8 cellular contexts compared by ENCODE assay signal in the genomic region with DNA sequence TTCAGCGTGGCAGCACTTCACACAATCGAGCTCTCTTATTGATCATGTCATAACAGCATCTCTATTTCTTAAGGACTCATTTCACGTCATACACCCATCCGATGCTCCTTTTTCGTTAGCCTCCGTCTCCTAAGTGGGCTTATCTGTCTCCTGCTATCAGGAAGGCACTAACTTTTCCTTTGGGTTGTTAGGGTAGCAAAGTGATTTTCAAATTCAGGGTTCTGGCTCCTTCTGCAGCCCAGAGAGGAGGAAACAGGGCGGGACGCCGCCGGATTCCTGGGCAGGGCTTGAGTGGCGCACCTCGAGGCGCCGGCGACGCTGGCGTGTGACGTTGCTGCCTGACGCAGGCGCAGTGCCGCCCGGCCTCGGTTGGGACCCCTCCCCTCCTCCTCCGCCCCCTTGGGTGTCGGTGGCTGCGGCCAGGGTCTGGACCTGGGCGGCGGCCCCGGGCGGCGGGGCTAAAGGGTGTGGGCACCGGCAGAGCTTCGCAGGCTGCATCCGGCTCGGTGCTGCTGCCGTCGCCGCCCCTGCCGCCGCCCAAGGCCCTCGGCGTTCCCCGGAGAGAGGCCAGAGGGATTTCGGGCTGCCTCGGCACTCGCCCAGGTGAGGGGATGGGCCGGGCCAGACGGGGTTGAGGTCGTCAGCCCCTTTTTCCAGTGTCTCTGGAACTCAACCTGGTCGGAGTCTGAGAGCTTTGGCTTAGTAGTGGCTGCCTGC. TPM values are rescaled to one million over a fixed set of nuclear protein-coding genes. Genes with fewer than 3 reads are reported as not detected.
DNase-seq lines count a peak whose midpoint lies in the region; ATAC-seq, FAIRE-seq and TF ChIP-seq lines count a peak whose summit lies in the region.

A gene with protein sequence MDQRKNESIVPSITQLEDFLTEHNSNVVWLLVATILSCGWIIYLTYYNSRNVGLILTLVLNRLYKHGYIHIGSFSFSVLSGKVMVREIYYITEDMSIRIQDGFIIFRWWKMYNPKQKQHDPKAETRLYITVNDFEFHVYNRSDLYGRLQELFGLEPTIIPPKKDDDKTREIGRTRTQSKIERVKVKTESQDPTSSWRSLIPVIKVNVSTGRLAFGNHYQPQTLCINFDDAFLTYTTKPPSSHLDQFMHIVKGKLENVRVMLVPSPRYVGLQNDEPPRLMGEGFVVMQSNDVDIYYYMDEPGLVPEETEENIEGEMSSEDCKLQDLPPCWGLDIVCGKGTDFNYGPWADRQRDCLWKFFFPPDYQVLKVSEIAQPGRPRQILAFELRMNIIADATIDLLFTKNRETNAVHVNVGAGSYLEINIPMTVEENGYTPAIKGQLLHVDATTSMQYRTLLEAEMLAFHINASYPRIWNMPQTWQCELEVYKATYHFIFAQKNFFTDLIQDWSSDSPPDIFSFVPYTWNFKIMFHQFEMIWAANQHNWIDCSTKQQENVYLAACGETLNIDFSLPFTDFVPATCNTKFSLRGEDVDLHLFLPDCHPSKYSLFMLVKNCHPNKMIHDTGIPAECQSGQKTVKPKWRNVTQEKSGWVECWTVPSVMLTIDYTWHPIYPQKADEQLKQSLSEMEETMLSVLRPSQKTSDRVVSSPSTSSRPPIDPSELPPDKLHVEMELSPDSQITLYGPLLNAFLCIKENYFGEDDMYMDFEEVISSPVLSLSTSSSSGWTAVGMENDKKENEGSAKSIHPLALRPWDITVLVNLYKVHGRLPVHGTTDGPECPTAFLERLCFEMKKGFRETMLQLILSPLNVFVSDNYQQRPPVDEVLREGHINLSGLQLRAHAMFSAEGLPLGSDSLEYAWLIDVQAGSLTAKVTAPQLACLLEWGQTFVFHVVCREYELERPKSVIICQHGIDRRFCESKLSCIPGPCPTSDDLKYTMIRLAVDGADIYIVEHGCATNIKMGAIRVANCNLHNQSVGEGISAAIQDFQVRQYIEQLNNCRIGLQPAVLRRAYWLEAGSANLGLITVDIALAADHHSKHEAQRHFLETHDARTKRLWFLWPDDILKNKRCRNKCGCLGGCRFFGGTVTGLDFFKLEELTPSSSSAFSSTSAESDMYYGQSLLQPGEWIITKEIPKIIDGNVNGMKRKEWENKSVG (N-terminal part only) (plus strand): TSS at position 350 of the 717 bp plus-strand sequence. CDS start 18,317 bp downstream, outside the sequence.

- H3K23me2 ChIP-seq in H1 (ENCODE audit: low read depth, low read length), result peaks cover 3% of the 10 kb centered on the region

- H3K9me3 ChIP-seq in CD8-positive, alpha-beta T cell (ENCODE audit: low read length), result no peaks in the 10 kb centered on the region
- H3K9me3 ChIP-seq in H1 (ENCODE audit: insufficient read depth in 2 of 2, low read depth in 1 of 2, low read length in 1 of 2) (0 out of 4 replicates have a peak, but pooled peaks cover 0 to under 1% of the 10 kb centered on the region in 2 experiments), mesenchymal stem cell (ENCODE audit: control insufficient read depth, low read length) (no peaks in the 10 kb centered on the region)

- peak within 1 kb of the TSS; percentile 100 for H3K18ac ChIP-seq in H1 (ENCODE audit: extremely low read depth, low read length)
- H3K18ac ChIP-seq in mesenchymal stem cell (ENCODE audit: low read depth in 1 of 2, low read length in 2 of 2), result peak within 1 kb of the TSS; percentile 76 to 98

- H3K27ac ChIP-seq in CD8-positive, alpha-beta T cell (ENCODE audit: low read depth, low read length), result peak within 1 kb of the TSS; percentile 85
- peak within 1 kb of the TSS; percentile 68 for H3K27ac ChIP-seq in H1 (ENCODE audit: low read depth, low read length)
- peak within 1 kb of the TSS; percentile 65 for H3K27ac ChIP-seq in mesenchymal stem cell (ENCODE audit: low read length, poor library complexity, severe bottlenecking)

- no peaks in the 10 kb centered on the region for H3K36me3 ChIP-seq in CD8-positive, alpha-beta T cell (ENCODE audit: insufficient read depth, low read length)
- H3K36me3 ChIP-seq in H1 (ENCODE audit: control insufficient read depth in 2 of 4, insufficient read depth in 4 of 4, low read length in 3 of 4), result peaks cover 0 to 16% (median under 1%) of the 10 kb centered on the region in 4 experiments; a peak in 3 of 8 replicates
- H3K36me3 ChIP-seq in mesenchymal stem cell (ENCODE audit: control insufficient read depth in 1 of 2, insufficient read depth in 2 of 2, low read depth in 1 of 2, low read length in 2 of 2), result peaks cover under 1 to 23% of the 10 kb centered on the region in 2 experiments

- TF ChIP-seq CTCF in CD8-positive, alpha-beta T cell (IDR thresholded peaks at IDR 0.05), result no peak
- TF ChIP-seq CTCF in H1 (IDR thresholded peaks at IDR 0.05; ENCODE audit: control extremely low read depth in 1 of 3, insufficient read depth in 1 of 3, low read depth in 1 of 3, low read length in 3 of 3), result no peak

- H2BK15ac ChIP-seq in H1 (ENCODE audit: low read length) (peak within 1 kb of the TSS; percentile 72; the same call in 1 of the 2 replicates), mesenchymal stem cell (ENCODE audit: low read depth, poor library complexity, severe bottlenecking) (peak within 1 kb of the TSS; percentile 30)

- no peak for TF ChIP-seq EP300 in H1 (IDR thresholded peaks at IDR 0.05; ENCODE audit: borderline replicate concordance in 1 of 2, low read depth in 2 of 2, low read length in 2 of 2)

- peaks cover 0 to 12% of the 10 kb centered on the region in 2 experiments; a peak in 2 of 4 replicates for H3K79me2 ChIP-seq in H1 (ENCODE audit: control insufficient read depth in 1 of 2, insufficient read depth in 2 of 2, low read length in 2 of 2)

- peak; percentile 71 to 92 (median 86) for DNase-seq in CD8-positive, alpha-beta T cell
- peak; percentile 85 for DNase-seq in HK-2 (ENCODE audit: unreplicated experiment)
- peak; percentile 73 for DNase-seq in NK-92 treated with Interleukin-12 subunit alpha and Interleukin-12 subunit beta, amount 100 ng/mL, for 24 hours (lab: John Stamatoyannopoulos, UW)
- peak; percentile 58 to 71 (median 68) for DNase-seq in activated CD8-positive, alpha-beta memory T cell treated with anti-CD3 and anti-CD28 coated beads for 48 hours (ENCODE audit: low read depth in 2 of 3, low spot score in 2 of 3)
- peak; percentile 57 to 93 for DNase-seq in H1 (ENCODE audit: low read depth in 1 of 2, low spot score in 2 of 2)
- peak; percentile 83 for DNase-seq in mesenchymal stem cell
- peak; percentile 81 for DNase-seq in stimulated activated CD8-positive, alpha-beta memory T cell treated with anti-CD3 and anti-CD28 coated beads, Interleukin-12 subunit alpha, Interleukin-12 subunit beta, amount 100 ng/mL, for 4 hours (ENCODE audit: low read depth)

- H3K27ac Mint-ChIP-seq in CD8-positive, alpha-beta T cell, result peak within 1 kb of the TSS; percentile 97

- H4K8ac ChIP-seq in H1 (ENCODE audit: extremely low read depth, insufficient read depth, low read length) (peak within 1 kb of the TSS; percentile 91), mesenchymal stem cell (ENCODE audit: low read length) (peak within 1 kb of the TSS; percentile 39)

- H4K91ac ChIP-seq in H1 (replicated peaks; ENCODE audit: insufficient read length, low read length) (peak within 1 kb of the TSS; percentile 91), mesenchymal stem cell (ENCODE audit: low read length) (no peak within 1 kb of the TSS)

- H2BK120ac ChIP-seq in H1 (replicated peaks; ENCODE audit: low read depth, low read length) (peak within 1 kb of the TSS; percentile 54), mesenchymal stem cell (ENCODE audit: low read depth, low read length) (peak within 1 kb of the TSS; percentile 9)

- H2BK5ac ChIP-seq in H1 (ENCODE audit: low read depth, low read length), result peak within 1 kb of the TSS; percentile 71
- H2BK5ac ChIP-seq in mesenchymal stem cell (ENCODE audit: low read depth, low read length, poor library complexity, severe bottlenecking), result no peak within 1 kb of the TSS

- H2AK5ac ChIP-seq in H1 (ENCODE audit: low read depth, low read length) (no peak within 1 kb of the TSS), mesenchymal stem cell (ENCODE audit: low read length, severe bottlenecking) (no peak within 1 kb of the TSS)

- H3K9me3 Mint-ChIP-seq in CD8-positive, alpha-beta T cell, result no peaks in the 10 kb centered on the region

- H3K27me3 Mint-ChIP-seq in CD8-positive, alpha-beta T cell (ENCODE audit: low read depth), result no peaks in the 10 kb centered on the region

- H3K4me2 ChIP-seq in H1 (ENCODE audit: insufficient read depth in 1 of 2, low read depth in 2 of 2, low read length in 2 of 2) (peak within 1 kb of the TSS; percentile 84 to 96), mesenchymal stem cell (ENCODE audit: low read length, poor library complexity, severe bottlenecking) (peak within 1 kb of the TSS; percentile 77)

- whole genome bisulfite sequencing in H1 (ENCODE audit: extremely low coverage in 1 of 2, insufficient coverage in 1 of 2, insufficient read length in 1 of 2, insufficient replicate concordance in 2 of 2, low coverage in 1 of 2, low lambda C conversion rate in 2 of 2, missing lambda C conversion rate in 1 of 2), 2 experiments, result 2% methylated on average over 32 of the region's 50 CpGs; no CpG with 5 or more reads in 1 of the 2 experiments
- WGBS in mesenchymal stem cell, result under 1% methylated on average over 26 of the region's 50 CpGs

- POLR2A ChIA-PET in CD8-positive, alpha-beta T cell (lab: Charles Lee), result interaction anchor here (0.8 to 1.5 kb wide), 4 partner anchors 10 to 20 kb away, joined by 3 to 4 read pairs (median 4); no protein-coding TSS in a partner anchor
- POLR2A ChIA-PET in H1 (lab: Charles Lee; ENCODE audit: partially characterized antibody), result interaction anchor here (0.6 to 1.0 kb wide), 2 partner anchors 18 to 32 kb away, joined by 3 read pairs; no protein-coding TSS in a partner anchor

- H2BK20ac ChIP-seq in H1 (ENCODE audit: low read length), result no peak within 1 kb of the TSS

- H2AFZ ChIP-seq in H1 (ENCODE audit: low read length), result peak within 1 kb of the TSS; percentile 90
- peak within 1 kb of the TSS; percentile 92 for H2AFZ ChIP-seq in mesenchymal stem cell (ENCODE audit: low read depth, low read length)

- peak; percentile 92 for ATAC-seq in CD8-positive, alpha-beta T cell
- ATAC-seq in GM19452 (IDR thresholded peaks at IDR 0.05; ENCODE audit: unreplicated experiment), result peak; percentile 98

- no peaks in the 10 kb centered on the region for H4K20me1 ChIP-seq in H1 (replicated peaks in 1 of 2; ENCODE audit: control insufficient read depth in 1 of 2, insufficient read depth in 2 of 2, low read length in 2 of 2)

- peaks cover 34% of the 10 kb centered on the region for H3K36me3 Mint-ChIP-seq in CD8-positive, alpha-beta T cell

- peak within 1 kb of the TSS; percentile 96 for H4K5ac ChIP-seq in H1 (ENCODE audit: insufficient read length, low read depth, low read length)

- H3K4ac ChIP-seq in H1 (replicated peaks; ENCODE audit: insufficient read length, low read depth, low read length) (peak within 1 kb of the TSS; percentile 69), mesenchymal stem cell (ENCODE audit: low read depth in 1 of 2, low read length in 2 of 2) (peak within 1 kb of the TSS; percentile 36 to 77)

- H3K4me3 ChIP-seq in CD8-positive, alpha-beta T cell (ENCODE audit: low read depth, low read length), result peak within 1 kb of the TSS; percentile 93
- peak within 1 kb of the TSS; percentile 87 to 95 (median 92) for H3K4me3 ChIP-seq in H1 (ENCODE audit: extremely low read depth in 1 of 4, insufficient read depth in 2 of 4, low read depth in 3 of 4, low read length in 4 of 4)
- H3K4me3 ChIP-seq in mesenchymal stem cell (ENCODE audit: insufficient read depth in 1 of 2, low read depth in 1 of 2, low read length in 2 of 2), result peak within 1 kb of the TSS; percentile 85 to 99

- CTCF ChIA-PET in CD8-positive, alpha-beta T cell (lab: Charles Lee), result interaction anchor here (1.1 kb wide), 1 partner anchor 252 kb away, joined by 3 read pairs; no protein-coding TSS in a partner anchor
- CTCF ChIA-PET in H1 (lab: Charles Lee; ENCODE audit: partially characterized antibody), result interaction anchor here (1.0 kb wide), 1 partner anchor 51 kb away, joined by 3 read pairs; no protein-coding TSS in a partner anchor

- H3K79me1 ChIP-seq in H1 (ENCODE audit: low read depth, low read length) (no peaks in the 10 kb centered on the region; the same call in 1 of the 2 replicates), mesenchymal stem cell (replicated peaks; ENCODE audit: low read length, poor library complexity, severe bottlenecking) (peaks cover 6% of the 10 kb centered on the region)

- no peak within 1 kb of the TSS for H3K23ac ChIP-seq in H1 (ENCODE audit: insufficient read length)
- H3K23ac ChIP-seq in mesenchymal stem cell (ENCODE audit: low read length in 2 of 2), result peak within 1 kb of the TSS in 1 of 2 experiments; percentile 75

- peak within 1 kb of the TSS; percentile 96 for H3K4me3 Mint-ChIP-seq in CD8-positive, alpha-beta T cell

- H3K9ac ChIP-seq in H1 (replicated peaks in 1 of 4; ENCODE audit: extremely low read depth in 1 of 4, low read depth in 3 of 4, low read length in 3 of 4), result peak within 1 kb of the TSS; percentile 71 to 96 (median 72)
- peak within 1 kb of the TSS; percentile 97 for H3K9ac ChIP-seq in mesenchymal stem cell (ENCODE audit: low read length)

- no peaks in the 10 kb centered on the region for H3K27me3 ChIP-seq in CD8-positive, alpha-beta T cell (ENCODE audit: insufficient read depth, low read length)
- H3K27me3 ChIP-seq in H1 (replicated peaks in 1 of 4; ENCODE audit: control insufficient read depth in 3 of 4, extremely low read depth in 1 of 4, insufficient read depth in 3 of 4, low read length in 3 of 4) (no peaks in the 10 kb centered on the region), mesenchymal stem cell (ENCODE audit: control insufficient read depth in 1 of 2, insufficient read depth in 1 of 2, low read length in 2 of 2) (no peaks in the 10 kb centered on the region)

- H3K4me1 Mint-ChIP-seq in CD8-positive, alpha-beta T cell (ENCODE audit: low read depth), result peaks cover 66% of the 10 kb centered on the region

- H3K56ac ChIP-seq in H1 (replicated peaks; ENCODE audit: insufficient read length, low read depth, low read length), result peak within 1 kb of the TSS; percentile 25

- intact Hi-C loops in CD8-positive, alpha-beta T cell (cut with DNase I, micrococcal nuclease), result loop anchor here (1.0 to 10.0 kb wide), 12 partner anchors 21 to 937 kb away; a partner anchor contains a TSS

- peaks cover 36% of the 10 kb centered on the region for H3K4me1 ChIP-seq in CD8-positive, alpha-beta T cell (ENCODE audit: insufficient read depth, low read length)
- peaks cover 0 to 4% (median 0%) of the 10 kb centered on the region in 4 experiments; a peak in 2 of 7 replicates for H3K4me1 ChIP-seq in H1 (replicated peaks in 1 of 4; ENCODE audit: control insufficient read depth in 3 of 4, insufficient read depth in 4 of 4, low read length in 3 of 4)
- H3K4me1 ChIP-seq in mesenchymal stem cell (ENCODE audit: control insufficient read depth, insufficient read depth, low read depth, low read length), result no peaks in the 10 kb centered on the region

- H3K14ac ChIP-seq in H1 (ENCODE audit: insufficient read length), result no peak within 1 kb of the TSS
- peak within 1 kb of the TSS in 1 of 2 experiments; percentile 87 for H3K14ac ChIP-seq in mesenchymal stem cell (ENCODE audit: low read length in 2 of 2)

- FAIRE-seq in H1 (lab: Jason Lieb, UNC), result peak; percentile 42

- TF ChIP-seq POLR2A in H1 (IDR thresholded peaks at IDR 0.05; ENCODE audit: control extremely low read depth in 1 of 2, low read depth in 2 of 2, low read length in 2 of 2), result peak; percentile 55 to 89

- H2BK12ac ChIP-seq in H1 (ENCODE audit: low read depth, low read length) (peak within 1 kb of the TSS; percentile 50; the same call in 1 of the 2 replicates), mesenchymal stem cell (ENCODE audit: low read length in 2 of 2) (no peak within 1 kb of the TSS)

- TF ChIP-seq RAD21 in H1 (IDR thresholded peaks at IDR 0.05 in 1 of 2, conservative IDR thresholded peaks at IDR 0.05 in 1 of 2; ENCODE audit: low read depth in 2 of 2, low read length in 2 of 2), result peak in 1 of 2 experiments; percentile 14; a peak in 1 of 4 replicates

RNA-seq across cellular contexts. Expression of the gene that starts here (rescaled TPM):
- 10 to 100 TPM; 75.4 to 80.5 TPM for total RNA-seq in CD8-positive, alpha-beta T cell
- total RNA-seq in H1 (2021; fragmentation: NEBNext Ultra II Directional; extraction: Animal tissue kit (Norgen Biotek cat#: 25700)), result 27.9 and 29.8 TPM in 2 replicates
- 9.7 and 14.0 TPM in 2 replicates for polyA plus RNA-seq in H1 (2011; rRNA removed)
- polyA plus RNA-seq in H1 (2011; cell fraction: cytosol; rRNA removed), result 19.1 TPM
- polyA plus RNA-seq in H1 (2011; cell fraction: nucleus; rRNA removed), result 32.5 TPM
- polyA plus RNA-seq in H1 (2012, experiment 1 of 2), result 11.9 to 20.3 TPM (median 18.2 TPM) in 4 replicates
- 0.85 TPM for polyA plus RNA-seq in H1 (2012, experiment 2 of 2)
- 24.2 TPM for polyA plus RNA-seq in H1 (2013, experiment 1 of 2)
- 19.8 TPM for polyA plus RNA-seq in H1 (2013, experiment 2 of 2)
- polyA minus RNA-seq in H1 (2011; rRNA and poly(A)+ RNA removed), result 105 and 121 TPM in 2 replicates
- polyA minus RNA-seq in H1 (2011; cell fraction: cytosol; rRNA and poly(A)+ RNA removed), result 40.0 TPM
- 256 TPM for polyA minus RNA-seq in H1 (2011; cell fraction: nucleus; rRNA and poly(A)+ RNA removed)
- 17.8 TPM for polyA plus RNA-seq in mesenchymal stem cell (2013, experiment 1 of 2)
- polyA plus RNA-seq in mesenchymal stem cell (2013, experiment 2 of 2), result 16.2 TPM

Comparison
In these comparisons a context has a peak if more than half of its experiments do, and no peak if none do; other contexts are left out.
1. Peak in every context shown above with its lines: DNase-seq, ATAC-seq, H3K4me3 ChIP-seq and H3K27ac ChIP-seq.